In genomic region chr15:84734794-84735479, GRCh38 we compare ENCODE assay signal across 8 cellular contexts. TPM values are rescaled to one million over a fixed set of nuclear protein-coding genes. Genes with fewer than 3 reads are reported as not detected.
A peak's percentile ranks its signal among the peaks of the same experiment; 100 is the strongest.
DNase-seq lines count a peak whose midpoint lies in the region; ATAC-seq and TF ChIP-seq lines count a peak whose summit lies in the region.

No MANE protein-coding gene starts in this region.

- H3K9me3 ChIP-seq in SJSA1 (replicated peaks): no peaks in the 10 kb centered on the region
- H3K9me3 ChIP-seq in uterus: no peaks in the 10 kb centered on the region

- H3K36me3 ChIP-seq in SJSA1 (no peaks in the 10 kb centered on the region), uterus (no peaks in the 10 kb centered on the region)

- TF ChIP-seq POLR2A in uterus (IDR thresholded peaks at IDR 0.05): no peak

- intact Hi-C loops in uterus (cut with DNase I; ENCODE audit: low total_unique reads): no loop called here

- H3K27ac ChIP-seq in SJSA1 (no peak overlapping the region), uterus (no peak overlapping the region)

- ATAC-seq in GM21367 (IDR thresholded peaks at IDR 0.05; ENCODE audit: unreplicated experiment) (peak; percentile 59), HG03571 (IDR thresholded peaks at IDR 0.05; ENCODE audit: unreplicated experiment) (peak; percentile 48)

- TF ChIP-seq CTCF in uterus (IDR thresholded peaks at IDR 0.05): no peak

- H3K4me1 ChIP-seq in SJSA1 (replicated peaks) (peaks cover 20% of the 10 kb centered on the region), uterus (no peaks in the 10 kb centered on the region)

- peak; percentile 29 for DNase-seq in DMS79 treated with DMSO at 0.1 percent for 48 hours (lab: John Stamatoyannopoulos, UW)
- peak; percentile 18 to 49 for DNase-seq in SJSA1 (ENCODE audit: low read depth in 1 of 2, low spot score in 2 of 2)
- DNase-seq in activated naive CD4-positive, alpha-beta T cell treated with anti-CD3 and anti-CD28 coated beads, Interleukin-2, amount 50 U/mL, for 16 hours: peak; percentile 70
- peak; percentile 85 for DNase-seq in iPS-NIHi11 (ENCODE audit: low spot score)
- DNase-seq in stimulated activated CD4-positive, alpha-beta T cell treated with anti-CD3 and anti-CD28 coated beads, Interleukin-4, amount 100 ng/mL, for 24 hours: peak; percentile 78
- DNase-seq in uterus: no peak

- H3K27me3 ChIP-seq in SJSA1 (replicated peaks) (no peaks in the 10 kb centered on the region), uterus (no peaks in the 10 kb centered on the region)

- H3K4me3 ChIP-seq in SJSA1: no peak overlapping the region
- H3K4me3 ChIP-seq in uterus: no peak overlapping the region

RNA-seq across cellular contexts. Expression of gene ZNF592, which starts 13.5 kb away (rescaled TPM):
- 7.9 and 10.4 TPM in 2 replicates for total RNA-seq in SJSA1 (2014; rRNA removed; shearing (Covaris generic))
- 10 to 100 TPM in 2 of 4 donors, 1 to 10 TPM in 2; 4.7 to 48.2 (median 11.7) TPM for total RNA-seq in uterus

RNA-seq across cellular contexts. Expression of gene SEC11A, which starts 19.0 kb away (rescaled TPM):
- total RNA-seq in SJSA1 (2014; rRNA removed; shearing (Covaris generic)): 265 and 320 TPM in 2 replicates
- 100 to 1,000 TPM; 117 to 261 (median 204) TPM for total RNA-seq in uterus

Comparison
In these comparisons a context has a peak if more than half of its experiments do, and no peak if none do; other contexts are left out.
1. DNase-seq: peak in DMS79 treated with DMSO at 0.1 percent for 48 hours (single experiment), SJSA1 (2 of 2), activated naive CD4-positive, alpha-beta T cell treated with anti-CD3 and anti-CD28 coated beads, Interleukin-2, amount 50 U/mL, for 16 hours (single experiment), iPS-NIHi11 (single experiment) and stimulated activated CD4-positive, alpha-beta T cell treated with anti-CD3 and anti-CD28 coated beads, Interleukin-4, amount 100 ng/mL, for 24 hours (single experiment); none in uterus (0 of 2).